ENCODE assay signal across 8 cellular contexts in the genomic region with DNA sequence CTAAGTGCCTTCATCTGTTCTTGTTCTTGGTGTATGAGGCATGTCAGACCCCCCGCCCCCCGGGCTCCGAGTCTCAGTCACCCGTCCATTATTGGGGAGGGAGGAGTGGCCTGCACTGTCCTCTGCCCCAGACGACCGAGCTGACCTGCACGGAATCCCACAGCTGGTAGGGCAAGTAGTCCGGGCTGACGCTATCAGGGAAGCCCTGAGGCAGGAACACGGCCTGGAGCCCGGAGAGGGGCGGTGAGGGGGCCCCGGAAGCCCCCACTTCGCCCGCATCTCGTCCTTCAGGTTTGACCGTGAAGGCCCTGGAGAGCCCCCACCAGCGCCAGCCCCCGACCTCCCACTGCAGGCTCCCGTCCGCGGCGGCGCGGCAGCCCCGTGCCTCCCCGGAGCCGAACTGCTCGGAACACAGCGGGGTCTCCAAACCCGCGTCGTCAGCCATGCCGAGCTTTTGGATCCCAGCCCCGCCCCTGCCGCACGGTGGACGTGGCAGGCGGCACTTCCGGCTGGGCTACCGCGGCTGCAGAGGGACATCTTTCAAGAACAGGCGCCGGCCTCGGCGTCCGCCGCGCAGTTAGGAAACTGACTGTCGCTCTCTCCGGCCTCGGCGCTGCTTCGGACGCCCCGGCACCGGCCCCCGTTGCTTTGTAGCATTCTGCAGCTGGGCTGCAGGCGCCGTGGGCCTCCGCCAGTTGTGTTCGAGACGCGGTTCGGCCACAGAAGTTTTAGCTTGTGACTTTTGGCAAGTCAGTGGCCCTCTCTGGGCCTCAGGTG. TPM values are rescaled to one million over a fixed set of nuclear protein-coding genes. Genes with fewer than 3 reads are reported as not detected.
A peak's percentile ranks its signal among the peaks of the same experiment; 100 is the strongest.
DNase-seq lines count a peak whose midpoint lies in the region; ATAC-seq and TF ChIP-seq lines count a peak whose summit lies in the region.

A gene (minus strand): TSS at position 463 of the 777 bp plus-strand sequence. CDS start 18 bp downstream, at position 445.

- peak within 1 kb of the TSS; percentile 95 for H3K4me2 ChIP-seq in BLaER1

- H3K4me3 ChIP-seq in BLaER1 (peak within 1 kb of the TSS; percentile 85), right lobe of liver (peak within 1 kb of the TSS; percentile 95 to 99 (median 98))

- H3K36me3 ChIP-seq in BLaER1 (0 out of 2 replicates have a peak, but pooled peaks cover 5% of the 10 kb centered on the region), right lobe of liver (no peaks in the 10 kb centered on the region)

- H4K20me1 ChIP-seq in BLaER1 = 0 out of 2 replicates have a peak, but pooled peaks cover 11% of the 10 kb centered on the region

- no peaks in the 10 kb centered on the region for H3K27me3 ChIP-seq in BLaER1
- no peaks in the 10 kb centered on the region for H3K27me3 ChIP-seq in right lobe of liver

- ATAC-seq in HG03439 (IDR thresholded peaks at IDR 0.05; ENCODE audit: unreplicated experiment) (peak; percentile 85), right lobe of liver (peak; percentile 96 to 99 (median 99))

- DNase-seq in GM19238 (ENCODE audit: insufficient read length, low spot score) (peak; percentile 74), NCI-H526 treated with DMSO at 0.1 percent for 48 hours (lab: John Stamatoyannopoulos, UW) (peak; percentile 37), dermis microvascular lymphatic vessel endothelial cell (ENCODE audit: low read depth in 2 of 2) (peak; percentile 75 to 93), right lobe of liver (peak; percentile 93 to 95 (median 95))
- peak; percentile 72 to 75 for DNase-seq in activated CD4-positive, alpha-beta T cell treated with anti-CD3 and anti-CD28 coated beads, Interleukin-2, amount 50 U/mL, for 4 hours
- peak; percentile 86 for DNase-seq in stimulated activated CD4-positive, alpha-beta T cell treated with anti-CD3 and anti-CD28 coated beads, Interleukin-4, amount 100 ng/mL, for 24 hours

- H3K9me3 ChIP-seq in BLaER1 (no peaks in the 10 kb centered on the region), right lobe of liver (no peaks in the 10 kb centered on the region)

- peak; percentile 89 for TF ChIP-seq POLR2A in right lobe of liver (IDR thresholded peaks at IDR 0.05)

- peaks cover 57% of the 10 kb centered on the region for H3K4me1 ChIP-seq in BLaER1
- H3K4me1 ChIP-seq in right lobe of liver = peaks cover 0 to 26% (median 9%) of the 10 kb centered on the region in 4 donors

- H3K27ac ChIP-seq in BLaER1 (peak within 1 kb of the TSS; percentile 92), right lobe of liver (peak within 1 kb of the TSS; percentile 82 to 94 (median 91))

- WGBS in right lobe of liver (ENCODE audit: insufficient coverage, low coverage, low lambda C conversion rate, missing lambda C conversion rate) = under 1% methylated on average over 45 of the region's 65 CpGs

- TF ChIP-seq CTCF in right lobe of liver (IDR thresholded peaks at IDR 0.05) = no peak

- intact Hi-C loops in right lobe of liver (cut with DNase I) = no loop called here

- peak within 1 kb of the TSS; percentile 92 for H3K9ac ChIP-seq in BLaER1

RNA-seq across cellular contexts. Expression of the gene that starts here (rescaled TPM):
- 18.4 and 31.0 TPM in 2 replicates for total RNA-seq in dermis microvascular lymphatic vessel endothelial cell
- 10 to 100 TPM; 35.8 to 70.3 (median 54.5) TPM for total RNA-seq in right lobe of liver

Comparison
In these comparisons a context has a peak if more than half of its experiments do, and no peak if none do; other contexts are left out.
1. Peak in every context shown above with its lines: DNase-seq, ATAC-seq, H3K4me3 ChIP-seq and H3K27ac ChIP-seq.
2. DNase-seq: peak in every context shown above with its lines; median percentile 95 in right lobe of liver; 86 in stimulated activated CD4-positive, alpha-beta T cell treated with anti-CD3 and anti-CD28 coated beads, Interleukin-4, amount 100 ng/mL, for 24 hours; 84 in dermis microvascular lymphatic vessel endothelial cell; 74 in GM19238; 74 in activated CD4-positive, alpha-beta T cell treated with anti-CD3 and anti-CD28 coated beads, Interleukin-2, amount 50 U/mL, for 4 hours; 37 in NCI-H526 treated with DMSO at 0.1 percent for 48 hours.